ENCODE assay signal across 11 cellular contexts in genomic region chr12:102694913-102695312, GRCh38.
DNase-seq lines count a peak whose midpoint lies in the region; ATAC-seq lines count a peak whose summit lies in the region.
"Had no signal": no experiment of that assay in that cellular context is flagged by ENCODE, and none has a peak within 500 bp of the region (broad histone marks: within the 10 kb centered on the region; RNA-seq: fewer than 3 reads in every experiment).

No MANE protein-coding gene starts in this region.

- ATAC-seq in left lobe of liver: peak; percentile 29
- no peak for ATAC-seq in HG02798 (IDR thresholded peaks at IDR 0.05; ENCODE audit: poor library complexity, unreplicated experiment)
- no peak for ATAC-seq in left cardiac atrium
- ATAC-seq: GM12878, HCT116 had no signal

- intact Hi-C loops in left cardiac atrium (cut with DNase I): no loop called here

- DNase-seq in EH (ENCODE audit: low read depth) (peak; percentile 9), M059J (ENCODE audit: low read depth) (peak; percentile 7), left lobe of liver (ENCODE audit: low spot score) (no peak), AML-193 (lab: John Stamatoyannopoulos, UW) (no peak), left cardiac atrium (no peak), COR-L47 (lab: John Stamatoyannopoulos, UW) (no peak)
- DNase-seq: Calu3, DMS 273 treated with DMSO at 0.1 percent for 48 hours had no signal

Comparison
In these comparisons a context has a peak if more than half of its experiments do, and no peak if none do; other contexts are left out.
1. DNase-seq: peak in EH (single experiment) and M059J (single experiment); none in left lobe of liver (single experiment), AML-193 (0 of 2), left cardiac atrium (single experiment) and COR-L47 (single experiment).